ENCODE assay signal across 15 cellular contexts in genomic region chr10:34205452-34205851, GRCh38.
DNase-seq lines count a peak whose midpoint lies in the region; ATAC-seq and TF ChIP-seq lines count a peak whose summit lies in the region.
"Had no signal": no experiment of that assay in that cellular context is flagged by ENCODE, and none has a peak within 500 bp of the region (broad histone marks: within the 10 kb centered on the region; RNA-seq: fewer than 3 reads in every experiment).

No MANE protein-coding gene starts in this region.

- no peak for ATAC-seq in CD8-positive, alpha-beta T cell
- ATAC-seq in GM19023 (IDR thresholded peaks at IDR 0.05; ENCODE audit: unreplicated experiment) (peak; percentile 20), left lung (peak; percentile 22)
- ATAC-seq: heart left ventricle had no signal

- peak overlapping the region; percentile 37 for H3K27ac Mint-ChIP-seq in CD8-positive, alpha-beta T cell
- H3K27ac Mint-ChIP-seq: B cell, HFFc6 had no signal

- H3K4me3 Mint-ChIP-seq in CD8-positive, alpha-beta T cell: no peak overlapping the region
- H3K4me3 Mint-ChIP-seq: B cell, HFFc6 had no signal

- no peak for DNase-seq in CD8-positive, alpha-beta T cell
- peak; percentile 65 for DNase-seq in NB4 (ENCODE audit: low read depth)
- DNase-seq in left lung: no peak
- no peak for DNase-seq in NCI-H1105 treated with DMSO at 0.1 percent for 48 hours (lab: John Stamatoyannopoulos, UW)
- no peak for DNase-seq in NCI-H2196 (lab: John Stamatoyannopoulos, UW; ENCODE audit: unreplicated experiment)
- DNase-seq in NCI-H2029 treated with DMSO at 0.1 percent for 48 hours (lab: John Stamatoyannopoulos, UW): no peak
- DNase-seq: caudate nucleus; heart left ventricle; HFFc6; NCI-H1436 treated with DMSO at 0.1 percent for 48 hours; SK-N-SH; stimulated activated CD4-positive, alpha-beta T cell treated with anti-CD3 and anti-CD28 coated beads, Interleukin-4, amount 100 ng/mL, for 1 hour had no signal

- no peak for TF ChIP-seq POLR2A in NB4 (IDR thresholded peaks at IDR 0.05; ENCODE audit: extremely low read depth, insufficient read length)

- H3K4me1 Mint-ChIP-seq in CD8-positive, alpha-beta T cell (ENCODE audit: low read depth): peaks cover 6% of the 10 kb centered on the region
- H3K4me1 Mint-ChIP-seq: B cell had no signal

- POLR2A ChIA-PET in CD8-positive, alpha-beta T cell (lab: Charles Lee): no interaction called here

- no peaks in the 10 kb centered on the region for H3K9me3 ChIP-seq in CD8-positive, alpha-beta T cell (ENCODE audit: low read length)
- H3K9me3 ChIP-seq in left lung: no peaks in the 10 kb centered on the region
- H3K9me3 ChIP-seq: heart left ventricle, SK-N-SH had no signal

- H3K27me3 ChIP-seq in CD8-positive, alpha-beta T cell (ENCODE audit: insufficient read depth, low read length): no peaks in the 10 kb centered on the region
- H3K27me3 ChIP-seq in left lung: no peaks in the 10 kb centered on the region
- H3K27me3 ChIP-seq: heart left ventricle had no signal

- no peaks in the 10 kb centered on the region for H3K27me3 Mint-ChIP-seq in CD8-positive, alpha-beta T cell (ENCODE audit: low read depth)
- H3K27me3 Mint-ChIP-seq: B cell had no signal

- CTCF ChIA-PET in CD8-positive, alpha-beta T cell (lab: Charles Lee): no interaction called here

- intact Hi-C loops in CD8-positive, alpha-beta T cell (cut with DNase I, micrococcal nuclease): no loop called here
- intact Hi-C loops in left lung (cut with DNase I): no loop called here

- H3K36me3 ChIP-seq in CD8-positive, alpha-beta T cell (ENCODE audit: insufficient read depth, low read length): no peaks in the 10 kb centered on the region
- no peaks in the 10 kb centered on the region for H3K36me3 ChIP-seq in left lung
- H3K36me3 ChIP-seq: heart left ventricle had no signal

- H3K4me3 ChIP-seq in CD8-positive, alpha-beta T cell (ENCODE audit: low read depth, low read length): no peak overlapping the region
- H3K4me3 ChIP-seq in NB4 (ENCODE audit: low read depth, low read length) (no peak overlapping the region), left lung (no peak overlapping the region)
- H3K4me3 ChIP-seq: heart left ventricle had no signal

- no peak for TF ChIP-seq CTCF in CD8-positive, alpha-beta T cell (IDR thresholded peaks at IDR 0.05)
- no peak for TF ChIP-seq CTCF in NB4 (IDR thresholded peaks at IDR 0.05; ENCODE audit: low read depth, low read length)
- TF ChIP-seq CTCF in left lung (IDR thresholded peaks at IDR 0.05): no peak

- no peaks in the 10 kb centered on the region for H3K9me3 Mint-ChIP-seq in CD8-positive, alpha-beta T cell
- H3K9me3 Mint-ChIP-seq: HFFc6 had no signal

- no peaks in the 10 kb centered on the region for H3K4me1 ChIP-seq in CD8-positive, alpha-beta T cell (ENCODE audit: insufficient read depth, low read length)
- no peaks in the 10 kb centered on the region for H3K4me1 ChIP-seq in left lung

- no peaks in the 10 kb centered on the region for H3K36me3 Mint-ChIP-seq in CD8-positive, alpha-beta T cell

- no peak overlapping the region for H3K27ac ChIP-seq in CD8-positive, alpha-beta T cell (ENCODE audit: low read depth, low read length)
- H3K27ac ChIP-seq in left lung: no peak overlapping the region
- H3K27ac ChIP-seq: heart left ventricle, KMS-11 had no signal
